24 cellular contexts compared by ENCODE assay signal in genomic region chr7:151704284-151704968, GRCh38.
DNase-seq lines count a peak whose midpoint lies in the region; ATAC-seq, FAIRE-seq and TF ChIP-seq lines count a peak whose summit lies in the region.
"Had no signal": no experiment of that assay in that cellular context is flagged by ENCODE, and none has a peak within 500 bp of the region (broad histone marks: within the 10 kb centered on the region; RNA-seq: fewer than 3 reads in every experiment).

No MANE protein-coding gene starts in this region.

- no TSS peak for BruUV-seq in PC-3 (replicated peaks; lab: Mats Ljungman, UMichigan)

- H2AFZ ChIP-seq in PC-3 (ENCODE audit: low read length) = no peak overlapping the region

- H3K9me3 ChIP-seq in BE2C = no peaks in the 10 kb centered on the region
- no peaks in the 10 kb centered on the region for H3K9me3 ChIP-seq in BLaER1 treated with 17β-estradiol and CSF1 and Interleukin-3, amounts not matched to agents 10 nM and 100 nM (replicated peaks in 1 of 11)
- H3K9me3 ChIP-seq in kidney (ENCODE audit: control insufficient read depth in 1 of 2, low read length in 2 of 2) = no peaks in the 10 kb centered on the region
- no peaks in the 10 kb centered on the region for H3K9me3 ChIP-seq in PC-3 (ENCODE audit: low read length)

- ATAC-seq in PC-3 = no peak

- TF ChIP-seq CTCF in BE2C (IDR thresholded peaks at IDR 0.05; ENCODE audit: low read depth, low read length) = no peak
- no peak for TF ChIP-seq CTCF in kidney (IDR thresholded peaks at IDR 0.05; ENCODE audit: borderline replicate concordance, extremely low read depth, insufficient read depth)
- no peak for TF ChIP-seq CTCF in PC-3 (conservative IDR thresholded peaks at IDR 0.05; ENCODE audit: low read depth, low read length)

- POLR2A ChIA-PET in PC-3 (lab: Charles Lee; ENCODE audit: unreplicated experiment) = no interaction called here

- H3K27me3 Mint-ChIP-seq in activated T-helper 2 cell treated with anti-CD3 and anti-CD28 coated beads, Interferon-gamma antibody, Interleukin-2, Interleukin-4, amounts not matched to agents 10 μg/mL and 5 μg/mL and 100 μg/mL, durations not matched to agents 14 hours and 24 hours and 36 hours (ENCODE audit: low read depth) = no peaks in the 10 kb centered on the region

- H3K4me1 Mint-ChIP-seq in activated T-helper 2 cell treated with anti-CD3 and anti-CD28 coated beads, Interferon-gamma antibody, Interleukin-2, Interleukin-4, amounts not matched to agents 10 μg/mL and 5 μg/mL and 100 μg/mL, durations not matched to agents 14 hours and 24 hours and 36 hours (ENCODE audit: low read depth) = peaks cover 3% of the 10 kb centered on the region

- peak overlapping the region; percentile 38 for H3K4me3 ChIP-seq in BE2C (ENCODE audit: low read depth, low read length)
- no peak overlapping the region for H3K4me3 ChIP-seq in BLaER1 treated with 17β-estradiol and CSF1 and Interleukin-3, amounts not matched to agents 10 nM and 100 nM
- no peak overlapping the region for H3K4me3 ChIP-seq in kidney (ENCODE audit: low read length in 2 of 2)
- H3K4me3 ChIP-seq in PC-3 (ENCODE audit: low read length) = no peak overlapping the region

- no peak for DNase-seq in BE2C
- peak; percentile 85 for DNase-seq in NCI-H69 (lab: John Stamatoyannopoulos, UW)
- peak; percentile 31 for DNase-seq in kidney
- DNase-seq in HK-2 (ENCODE audit: unreplicated experiment) = no peak
- DNase-seq in activated T-helper 2 cell treated with anti-CD3 and anti-CD28 coated beads, Interferon-gamma antibody, Interleukin-2, Interleukin-4, amounts not matched to agents 10 μg/mL and 5 μg/mL and 100 μg/mL, durations not matched to agents 14 hours and 24 hours and 36 hours (ENCODE audit: low spot score) = no peak
- DNase-seq in PC-3 = no peak
- DNase-seq: ACHN, GF-D8, HFFc6, KBM-7, MM.1S, NCI-H1092, NCI-H1436, NCI-H187 treated with DMSO at 0.1 percent for 48 hours, NCI-H226, NCI-H510A treated with DMSO at 0.1 percent for 48 hours, RPMI8226, SIG-M5, T-helper 1 cell had no signal

- H3K4me1 ChIP-seq in BE2C (peaks cover 11% of the 10 kb centered on the region), kidney (ENCODE audit: control insufficient read depth in 1 of 2, insufficient read depth in 1 of 2, low read depth in 1 of 2, low read length in 2 of 2) (peaks cover 5 to 7% of the 10 kb centered on the region in 2 donors), PC-3 (ENCODE audit: insufficient read depth, low read length) (peaks cover 9% of the 10 kb centered on the region; the same call in 1 of the 2 replicates)
- peaks cover 26 to 62% (median 41%) of the 10 kb centered on the region in 10 experiments for H3K4me1 ChIP-seq in BLaER1 treated with 17β-estradiol and CSF1 and Interleukin-3, amounts not matched to agents 10 nM and 100 nM

- FAIRE-seq in kidney (lab: Jason Lieb, UNC) = no peak
- FAIRE-seq: HepG2 had no signal

- H4K20me1 ChIP-seq in BLaER1 treated with 17β-estradiol and CSF1 and Interleukin-3, amounts not matched to agents 10 nM and 100 nM = peaks cover 0 to 43% (median 0%) of the 10 kb centered on the region in 11 experiments; a peak in 3 of 22 replicates
- H4K20me1 ChIP-seq in PC-3 (ENCODE audit: low read length) = no peaks in the 10 kb centered on the region

- intact Hi-C loops in kidney (cut with DNase I) = no loop called here
- intact Hi-C loops in activated T-helper 2 cell treated with anti-CD3 and anti-CD28 coated beads, Interferon-gamma antibody, Interleukin-2, Interleukin-4, amounts not matched to agents 10 μg/mL and 5 μg/mL and 100 μg/mL, durations not matched to agents 14 hours and 24 hours and 36 hours (cut with micrococcal nuclease) = no loop called here
- intact Hi-C loops in PC-3 (cut with micrococcal nuclease) = no loop called here

- H3K27me3 ChIP-seq in BE2C (no peaks in the 10 kb centered on the region), PC-3 (ENCODE audit: low read length) (no peaks in the 10 kb centered on the region)
- 0 out of 22 replicates have a peak, but pooled peaks cover 0 to 3% (median 0%) of the 10 kb centered on the region in 11 experiments for H3K27me3 ChIP-seq in BLaER1 treated with 17β-estradiol and CSF1 and Interleukin-3, amounts not matched to agents 10 nM and 100 nM

- H3K9ac ChIP-seq in BLaER1 treated with 17β-estradiol and CSF1 and Interleukin-3, amounts not matched to agents 10 nM and 100 nM = no peak overlapping the region
- H3K9ac ChIP-seq in kidney (ENCODE audit: low read length in 2 of 2) (peak overlapping the region in 1 of 2 donors; percentile 19), PC-3 (ENCODE audit: low read length) (no peak overlapping the region)

- H3K4me3 Mint-ChIP-seq in activated T-helper 2 cell treated with anti-CD3 and anti-CD28 coated beads, Interferon-gamma antibody, Interleukin-2, Interleukin-4, amounts not matched to agents 10 μg/mL and 5 μg/mL and 100 μg/mL, durations not matched to agents 14 hours and 24 hours and 36 hours (ENCODE audit: low read depth) = no peak overlapping the region
- H3K4me3 Mint-ChIP-seq: H9, HFFc6 had no signal

- no peaks in the 10 kb centered on the region for H3K36me3 Mint-ChIP-seq in activated T-helper 2 cell treated with anti-CD3 and anti-CD28 coated beads, Interferon-gamma antibody, Interleukin-2, Interleukin-4, amounts not matched to agents 10 μg/mL and 5 μg/mL and 100 μg/mL, durations not matched to agents 14 hours and 24 hours and 36 hours (ENCODE audit: low read depth)

- H3K79me2 ChIP-seq in PC-3 (ENCODE audit: low read length) = no peaks in the 10 kb centered on the region

- H3K9me3 Mint-ChIP-seq in activated T-helper 2 cell treated with anti-CD3 and anti-CD28 coated beads, Interferon-gamma antibody, Interleukin-2, Interleukin-4, amounts not matched to agents 10 μg/mL and 5 μg/mL and 100 μg/mL, durations not matched to agents 14 hours and 24 hours and 36 hours = no peaks in the 10 kb centered on the region
- H3K9me3 Mint-ChIP-seq: H9, HFFc6 had no signal

- H3K9me2 ChIP-seq in PC-3 (replicated peaks; ENCODE audit: low read length) = no peaks in the 10 kb centered on the region

- no peak overlapping the region for H3K27ac ChIP-seq in BLaER1 treated with 17β-estradiol and CSF1 and Interleukin-3, amounts not matched to agents 10 nM and 100 nM
- H3K27ac ChIP-seq in kidney (ENCODE audit: low read depth in 2 of 2, low read length in 2 of 2) (no peak overlapping the region), PC-3 (ENCODE audit: low read length) (no peak overlapping the region)
- H3K27ac ChIP-seq: C4-2B, HL-60 had no signal

- peak overlapping the region in 8 of 11 experiments; percentile 57 to 71 (median 68); a peak in 16 of 22 replicates for H3K4me2 ChIP-seq in BLaER1 treated with 17β-estradiol and CSF1 and Interleukin-3, amounts not matched to agents 10 nM and 100 nM
- H3K4me2 ChIP-seq in PC-3 (ENCODE audit: low read length) = no peak overlapping the region

- no peaks in the 10 kb centered on the region for H3K36me3 ChIP-seq in BE2C
- H3K36me3 ChIP-seq in BLaER1 treated with 17β-estradiol and CSF1 and Interleukin-3, amounts not matched to agents 10 nM and 100 nM = no peaks in the 10 kb centered on the region
- H3K36me3 ChIP-seq in kidney (ENCODE audit: control insufficient read depth in 1 of 2, insufficient read depth in 2 of 2, low read length in 2 of 2) = peaks cover 3 to 7% of the 10 kb centered on the region in 2 donors
- H3K36me3 ChIP-seq in PC-3 (ENCODE audit: low read depth, low read length) = no peaks in the 10 kb centered on the region

- H3F3A ChIP-seq in PC-3 (ENCODE audit: low read length, unreplicated experiment) = no peaks in the 10 kb centered on the region

- H3K27ac Mint-ChIP-seq in activated T-helper 2 cell treated with anti-CD3 and anti-CD28 coated beads, Interferon-gamma antibody, Interleukin-2, Interleukin-4, amounts not matched to agents 10 μg/mL and 5 μg/mL and 100 μg/mL, durations not matched to agents 14 hours and 24 hours and 36 hours = no peak overlapping the region
- H3K27ac Mint-ChIP-seq: H9, HFFc6 had no signal

- CTCF ChIA-PET in PC-3 (lab: Charles Lee) = no interaction called here

Comparison
In these comparisons a context has a peak if more than half of its experiments do, and no peak if none do; other contexts are left out.
1. DNase-seq: peak in NCI-H69 (single experiment) and kidney (single experiment); none in BE2C (single experiment), HK-2 (single experiment), activated T-helper 2 cell treated with anti-CD3 and anti-CD28 coated beads, Interferon-gamma antibody, Interleukin-2, Interleukin-4, amounts not matched to agents 10 μg/mL and 5 μg/mL and 100 μg/mL, durations not matched to agents 14 hours and 24 hours and 36 hours (single experiment) and PC-3 (single experiment).